Comparison of ENCODE assay signal across 11 cellular contexts in the genomic region with DNA sequence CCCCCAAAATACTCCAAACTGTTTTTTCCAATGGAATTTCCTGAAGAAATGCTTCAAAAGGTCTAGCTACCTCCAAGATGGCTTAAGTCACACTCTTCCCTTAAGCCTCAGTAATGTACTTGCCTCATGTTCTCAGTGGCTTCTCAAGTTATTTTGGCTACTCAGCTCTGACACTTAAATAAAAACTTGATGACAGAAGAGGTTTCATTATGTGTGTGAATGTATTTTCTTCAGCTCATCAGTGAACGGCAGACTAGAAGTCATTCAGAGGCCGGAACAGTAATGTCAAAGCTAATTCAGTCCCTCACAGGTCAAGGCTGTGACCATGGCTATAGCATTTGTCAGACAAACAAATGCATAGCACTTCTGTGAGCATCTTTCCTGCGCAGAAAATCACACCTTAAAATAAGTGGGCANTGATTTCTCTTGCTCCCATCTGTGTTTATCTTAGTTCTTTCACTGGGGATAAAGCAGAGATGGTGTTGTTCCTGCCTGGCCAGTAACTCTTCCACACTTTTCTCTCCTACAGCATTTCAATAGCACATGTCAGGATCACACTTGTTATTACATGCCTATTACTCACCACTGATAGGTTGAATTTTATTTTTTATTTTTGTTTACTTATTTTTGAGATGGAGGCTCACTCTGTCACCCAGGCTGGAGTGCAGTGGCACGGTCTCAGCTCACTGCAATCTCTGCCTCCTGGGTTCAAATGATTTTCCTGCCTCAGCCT.
A peak's percentile ranks its signal among the peaks of the same experiment; 100 is the strongest.
DNase-seq lines count a peak whose midpoint lies in the region; ATAC-seq lines count a peak whose summit lies in the region.
"Had no signal": no experiment of that assay in that cellular context is flagged by ENCODE, and none has a peak within 500 bp of the region (broad histone marks: within the 10 kb centered on the region; RNA-seq: fewer than 3 reads in every experiment).

No MANE protein-coding gene starts in this region.

- H3K9me3 Mint-ChIP-seq in activated CD4-positive, alpha-beta T cell treated with anti-CD3 and anti-CD28 coated beads for 36 hours (ENCODE audit: low read depth) = no peaks in the 10 kb centered on the region
- H3K9me3 Mint-ChIP-seq in activated naive CD4-positive, alpha-beta T cell treated with anti-CD3 and anti-CD28 coated beads for 36 hours = no peaks in the 10 kb centered on the region

- POLR2A ChIA-PET in activated CD4-positive, alpha-beta T cell treated with anti-CD3 and anti-CD28 coated beads for 36 hours (lab: Charles Lee) = no interaction called here

- H3K4me1 Mint-ChIP-seq in activated CD4-positive, alpha-beta T cell treated with anti-CD3 and anti-CD28 coated beads for 36 hours = peaks cover 20% of the 10 kb centered on the region
- peaks cover 12% of the 10 kb centered on the region for H3K4me1 Mint-ChIP-seq in activated naive CD4-positive, alpha-beta T cell treated with anti-CD3 and anti-CD28 coated beads for 36 hours (ENCODE audit: low read depth)

- no peak for DNase-seq in activated CD4-positive, alpha-beta T cell treated with anti-CD3 and anti-CD28 coated beads for 36 hours
- no peak for DNase-seq in activated CD4-positive, alpha-beta T cell treated with anti-CD3 and anti-CD28 coated beads for 1 hour
- DNase-seq in sciatic nerve (ENCODE audit: low spot score) = no peak
- no peak for DNase-seq in activated naive CD4-positive, alpha-beta T cell treated with anti-CD3 and anti-CD28 coated beads for 36 hours
- DNase-seq in activated CD4-positive, alpha-beta T cell treated with anti-CD3 and anti-CD28 coated beads, Interleukin-2, amount 50 U/mL, for 4 hours = no peak
- DNase-seq: 8988T; activated effector memory CD4-positive, alpha-beta T cell treated with anti-CD3 and anti-CD28 coated beads, Interleukin-2, amount 50 U/mL, for 16 hours; NCI-H2227 treated with DMSO at 0.1 percent for 48 hours had no signal

- H3K4me3 Mint-ChIP-seq in activated CD4-positive, alpha-beta T cell treated with anti-CD3 and anti-CD28 coated beads for 36 hours = no peak overlapping the region
- no peak overlapping the region for H3K4me3 Mint-ChIP-seq in activated naive CD4-positive, alpha-beta T cell treated with anti-CD3 and anti-CD28 coated beads for 36 hours

- intact Hi-C loops in activated CD4-positive, alpha-beta T cell treated with anti-CD3 and anti-CD28 coated beads for 36 hours (cut with DNase I, micrococcal nuclease) = no loop called here
- intact Hi-C loops in sciatic nerve (cut with DNase I) = no loop called here
- intact Hi-C loops in activated naive CD4-positive, alpha-beta T cell treated with anti-CD3 and anti-CD28 coated beads for 36 hours (cut with micrococcal nuclease) = no loop called here

- peak; percentile 69 for ATAC-seq in activated CD4-positive, alpha-beta T cell treated with anti-CD3 and anti-CD28 coated beads for 36 hours
- ATAC-seq in GM21526 (IDR thresholded peaks at IDR 0.05; ENCODE audit: low FRiP score, unreplicated experiment) (peak; percentile 86), HG03175 (IDR thresholded peaks at IDR 0.05; ENCODE audit: unreplicated experiment) (peak; percentile 64), sciatic nerve (peak; percentile 64), HG02970 (IDR thresholded peaks at IDR 0.05; ENCODE audit: low FRiP score, unreplicated experiment) (no peak)

- H3K27me3 Mint-ChIP-seq in activated CD4-positive, alpha-beta T cell treated with anti-CD3 and anti-CD28 coated beads for 36 hours = no peaks in the 10 kb centered on the region
- no peaks in the 10 kb centered on the region for H3K27me3 Mint-ChIP-seq in activated naive CD4-positive, alpha-beta T cell treated with anti-CD3 and anti-CD28 coated beads for 36 hours (ENCODE audit: low read depth)

- H3K27ac Mint-ChIP-seq in activated CD4-positive, alpha-beta T cell treated with anti-CD3 and anti-CD28 coated beads for 36 hours = no peak overlapping the region
- H3K27ac Mint-ChIP-seq in activated naive CD4-positive, alpha-beta T cell treated with anti-CD3 and anti-CD28 coated beads for 36 hours = no peak overlapping the region

- CTCF ChIA-PET in activated CD4-positive, alpha-beta T cell treated with anti-CD3 and anti-CD28 coated beads for 36 hours (lab: Charles Lee) = interaction anchor here (0.7 to 1.2 kb wide), 3 partner anchors 9 to 417 kb away, joined by 3 read pairs; no protein-coding TSS in a partner anchor
- CTCF ChIA-PET in activated naive CD4-positive, alpha-beta T cell treated with anti-CD3 and anti-CD28 coated beads for 36 hours (lab: Charles Lee) = interaction anchor here (0.5 kb wide), 1 partner anchor 227 kb away, joined by 3 read pairs; no protein-coding TSS in a partner anchor

- H3K36me3 Mint-ChIP-seq in activated CD4-positive, alpha-beta T cell treated with anti-CD3 and anti-CD28 coated beads for 36 hours (ENCODE audit: low read depth) = no peaks in the 10 kb centered on the region
- no peaks in the 10 kb centered on the region for H3K36me3 Mint-ChIP-seq in activated naive CD4-positive, alpha-beta T cell treated with anti-CD3 and anti-CD28 coated beads for 36 hours (ENCODE audit: low read depth)
